Comparison of ENCODE assay signal across 21 cellular contexts in the genomic region with DNA sequence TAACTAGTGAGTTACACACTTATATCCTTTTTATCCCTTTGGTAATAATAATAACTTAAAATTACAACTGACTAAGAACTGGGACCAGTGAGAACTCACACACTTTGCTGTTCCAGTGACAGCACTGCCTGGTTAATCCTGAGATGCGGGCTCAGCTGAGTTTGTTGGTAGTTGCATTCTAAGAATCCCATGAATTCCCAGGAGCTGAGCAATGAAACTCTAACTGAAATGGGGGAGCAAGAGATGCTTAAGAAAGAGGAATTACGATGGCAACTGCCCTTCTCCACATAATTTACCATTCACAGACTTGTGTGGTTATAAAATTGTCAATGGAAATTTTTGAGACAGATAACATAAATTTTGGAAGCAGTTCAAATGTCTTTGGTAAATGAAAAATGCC.
"Had no signal": no experiment of that assay in that cellular context is flagged by ENCODE, and none has a peak within 500 bp of the region (broad histone marks: within the 10 kb centered on the region; RNA-seq: fewer than 3 reads in every experiment).

No MANE protein-coding gene starts in this region.

- H3K27me3 ChIP-seq: body of pancreas, suprapubic skin, upper lobe of left lung had no signal

- H3K4me1 ChIP-seq: body of pancreas, suprapubic skin, upper lobe of left lung had no signal

- ATAC-seq: activated CD4-positive, alpha-beta T cell treated with anti-CD3 and anti-CD28 coated beads for 36 hours; activated CD8-positive, alpha-beta T cell treated with anti-CD3 and anti-CD28 coated beads for 36 hours; activated naive CD8-positive, alpha-beta T cell treated with anti-CD3 and anti-CD28 coated beads, Interleukin-2, amount 50 U/mL, for 24 hours; activated T-cell treated with anti-CD3 and anti-CD28 coated beads, Interleukin-2, amount 50 U/mL, for 72 hours; body of pancreas; left lobe of liver; T-cell had no signal

- H3K9me3 ChIP-seq: body of pancreas had no signal

- H3K27ac ChIP-seq: body of pancreas, suprapubic skin, upper lobe of left lung, VCaP had no signal

- H3K36me3 ChIP-seq: suprapubic skin, upper lobe of left lung had no signal

- H3K4me3 ChIP-seq: body of pancreas, suprapubic skin, upper lobe of left lung had no signal

- DNase-seq: activated CD4-positive, alpha-beta T cell treated with anti-CD3 and anti-CD28 coated beads for 36 hours; activated CD8-positive, alpha-beta memory T cell treated with anti-CD3 and anti-CD28 coated beads, Interleukin-2, amount 50 U/mL, for 4 hours; activated CD8-positive, alpha-beta T cell treated with anti-CD3 and anti-CD28 coated beads for 36 hours; activated naive CD4-positive, alpha-beta T cell; activated naive CD8-positive, alpha-beta T cell treated with anti-CD3 and anti-CD28 coated beads, Interleukin-2, amount 50 U/mL, for 24 hours; activated T-cell treated with anti-CD3 and anti-CD28 coated beads, Interleukin-2, amount 50 U/mL, for 72 hours; body of pancreas; dermis blood vessel endothelial cell; endodermal cell; erythroblast; foreskin fibroblast; islet precursor cell; nephron progenitor cell; stimulated activated CD4-positive, alpha-beta T cell treated with anti-CD3 and anti-CD28 coated beads, Interleukin-2, amount 100 ng/mL, for 48 hours; stimulated activated naive CD4-positive, alpha-beta T cell treated with Interleukin-2 at 50 U/mL for 16 hours; T-cell; T1000; upper lobe of left lung had no signal
